Comparison of ENCODE assay signal across 12 cellular contexts in the genomic region with DNA sequence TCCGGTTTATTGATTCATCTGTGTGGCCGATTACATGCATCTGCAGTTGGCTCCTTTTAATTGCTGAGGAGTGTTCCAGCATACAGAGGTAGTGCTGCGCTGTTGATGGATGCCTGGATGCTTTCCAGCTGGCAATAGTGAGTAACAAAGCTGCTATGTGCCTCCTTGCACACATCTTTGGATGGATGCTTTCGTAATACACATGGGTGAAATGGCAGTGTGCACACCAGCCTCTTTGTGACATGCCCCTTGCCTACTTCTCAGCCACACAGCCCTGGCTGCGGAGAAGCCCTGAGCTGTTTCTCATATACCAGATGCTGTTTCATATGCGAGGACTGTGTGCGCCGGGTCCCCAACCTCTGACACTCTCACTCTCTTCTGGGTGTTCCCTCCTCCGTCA.
A peak's percentile ranks its signal among the peaks of the same experiment; 100 is the strongest.
DNase-seq lines count a peak whose midpoint lies in the region; TF ChIP-seq lines count a peak whose summit lies in the region.
"Had no signal": no experiment of that assay in that cellular context is flagged by ENCODE, and none has a peak within 500 bp of the region (broad histone marks: within the 10 kb centered on the region; RNA-seq: fewer than 3 reads in every experiment).

No MANE protein-coding gene starts in this region.

- peak; percentile 36 for DNase-seq in NCI-H146 (lab: John Stamatoyannopoulos, UW)
- DNase-seq in NCI-H146 treated with DMSO at 0.1 percent for 48 hours (lab: John Stamatoyannopoulos, UW; ENCODE audit: unreplicated experiment) = no peak
- DNase-seq in NCI-H2171 (lab: John Stamatoyannopoulos, UW) = peak; percentile 33
- DNase-seq in fibroblast of mammary gland (ENCODE audit: low read depth) = peak; percentile 59
- DNase-seq in renal cortical epithelial cell (ENCODE audit: low read depth) = peak; percentile 87
- DNase-seq in stimulated activated naive CD4-positive, alpha-beta T cell (lab: John Stamatoyannopoulos, UW) = no peak
- DNase-seq in HCEC 1CT = no peak
- DNase-seq in brain microvascular endothelial cell = no peak
- DNase-seq: activated CD4-positive, alpha-beta T cell treated with anti-CD3 and anti-CD28 coated beads, Interleukin-2, amount 10 ng/mL, durations not matched to agents 7 days and 5 days; kidney; T-cell had no signal

- in situ Hi-C loops in brain microvascular endothelial cell (cut with HindIII; ENCODE audit: low pct_ligation_motif_present, low sequenced_read_pairs) = no loop called here

- H3K27ac ChIP-seq in brain microvascular endothelial cell = no peak overlapping the region
- H3K27ac ChIP-seq: A549 had no signal

- H3K27me3 ChIP-seq in brain microvascular endothelial cell (replicated peaks) = no peaks in the 10 kb centered on the region

- H3K4me3 ChIP-seq in fibroblast of mammary gland (ENCODE audit: control insufficient read depth, low read depth, low read length) = no peak overlapping the region
- no peak overlapping the region for H3K4me3 ChIP-seq in brain microvascular endothelial cell (ENCODE audit: low read depth, low read length)
- H3K4me3 ChIP-seq: A549 had no signal

- TF ChIP-seq CTCF in fibroblast of mammary gland (conservative IDR thresholded peaks at IDR 0.05; ENCODE audit: control insufficient read depth, insufficient read depth, low read depth, low read length) = no peak
- TF ChIP-seq CTCF in brain microvascular endothelial cell (IDR thresholded peaks at IDR 0.05; ENCODE audit: low read depth, low read length, missing control alignments) = no peak

- no peaks in the 10 kb centered on the region for H3K36me3 ChIP-seq in brain microvascular endothelial cell (replicated peaks)

Comparison
In these comparisons a context has a peak if more than half of its experiments do, and no peak if none do; other contexts are left out.
1. DNase-seq: peak in NCI-H146 (single experiment), NCI-H2171 (single experiment), fibroblast of mammary gland (single experiment) and renal cortical epithelial cell (single experiment); none in NCI-H146 treated with DMSO at 0.1 percent for 48 hours (single experiment), stimulated activated naive CD4-positive, alpha-beta T cell (0 of 6), HCEC 1CT (single experiment) and brain microvascular endothelial cell (single experiment).